ENCODE assay signal across 10 cellular contexts in genomic region chr16:1311738-1312458, GRCh38. TPM values are rescaled to one million over a fixed set of nuclear protein-coding genes. Genes with fewer than 3 reads are reported as not detected.
A peak's percentile ranks its signal among the peaks of the same experiment; 100 is the strongest.
DNase-seq lines count a peak whose midpoint lies in the region; TF ChIP-seq lines count a peak whose summit lies in the region.
"Had no signal": no experiment of that assay in that cellular context is flagged by ENCODE, and none has a peak within 500 bp of the region (broad histone marks: within the 10 kb centered on the region; RNA-seq: fewer than 3 reads in every experiment).

No MANE protein-coding gene starts in this region.

- no peak overlapping the region for H2AFZ ChIP-seq in SU-DHL-6 (ENCODE audit: low read depth, low read length, severe bottlenecking)

- POLR2A ChIA-PET in GM10248 (lab: Yijun Ruan, JAX) = interaction anchor here (0.5 kb wide), 1 partner anchor 60 kb away, joined by 3 read pairs; no protein-coding TSS in a partner anchor

- peaks cover 66% of the 10 kb centered on the region for H3K79me2 ChIP-seq in SU-DHL-6 (ENCODE audit: insufficient read depth, low read length)

- peak overlapping the region; percentile 79 for H3K4me2 ChIP-seq in SU-DHL-6 (ENCODE audit: low read depth, low read length, poor library complexity, severe bottlenecking)

- peaks cover 4% of the 10 kb centered on the region for H3F3A ChIP-seq in SU-DHL-6 (ENCODE audit: insufficient read depth)

- no peaks in the 10 kb centered on the region for H3K27me3 Mint-ChIP-seq in osteocyte (ENCODE audit: unreplicated experiment)

- peaks cover 16% of the 10 kb centered on the region for H3K36me3 Mint-ChIP-seq in osteocyte (ENCODE audit: unreplicated experiment)

- H3K4me3 Mint-ChIP-seq in osteocyte (ENCODE audit: unreplicated experiment) = peak overlapping the region; percentile 85

- H3K9me3 ChIP-seq in SU-DHL-6 (ENCODE audit: insufficient read depth, low read length) = no peaks in the 10 kb centered on the region

- H3K9me3 Mint-ChIP-seq in osteocyte (ENCODE audit: unreplicated experiment) = no peaks in the 10 kb centered on the region

- H4K20me1 ChIP-seq in SU-DHL-6 (ENCODE audit: low read depth, low read length) = peaks cover 21% of the 10 kb centered on the region

- no peaks in the 10 kb centered on the region for H3K27me3 ChIP-seq in SU-DHL-6 (ENCODE audit: low read length)

- CTCF ChIA-PET in GM10248 (lab: Yijun Ruan, JAX) = interaction anchor here (0.7 to 2.0 kb wide), 3 partner anchors 19 to 51 kb away, joined by 3 to 7 read pairs (median 3); no protein-coding TSS in a partner anchor

- H3K4me1 Mint-ChIP-seq in osteocyte (ENCODE audit: unreplicated experiment) = peaks cover 29% of the 10 kb centered on the region

- no peaks in the 10 kb centered on the region; the same call in 1 of the 2 replicates for H3K36me3 ChIP-seq in SU-DHL-6 (ENCODE audit: low read length)

- H3K27ac Mint-ChIP-seq in osteocyte (ENCODE audit: unreplicated experiment) = no peak overlapping the region

- no peak for TF ChIP-seq CTCF in SU-DHL-6 (IDR thresholded peaks at IDR 0.05; ENCODE audit: insufficient read depth, low read length, poor library complexity, severe bottlenecking)
- TF ChIP-seq CTCF in fibroblast of pulmonary artery (IDR thresholded peaks at IDR 0.05; ENCODE audit: low read length, missing control alignments) = no peak
- TF ChIP-seq CTCF in osteocyte (IDR thresholded peaks at IDR 0.05) = no peak
- no peak for TF ChIP-seq CTCF in GM10248 (IDR thresholded peaks at IDR 0.05; ENCODE audit: control extremely low read depth, extremely low read depth, low read depth, missing control alignments)

- DNase-seq in COLO668 (lab: John Stamatoyannopoulos, UW; ENCODE audit: unreplicated experiment) (peak; percentile 26), fibroblast of pulmonary artery (ENCODE audit: low read depth) (peak; percentile 35), osteocyte (ENCODE audit: extremely low spot score, unreplicated experiment) (no peak), DMS 273 (lab: John Stamatoyannopoulos, UW; ENCODE audit: unreplicated experiment) (no peak), GM10248 (ENCODE audit: extremely low spot score) (no peak), activated gamma-delta T cell treated with Interleukin-2 at 50 U/mL for 16 hours (no peak), NCI-H524 treated with DMSO at 0.1 percent for 48 hours (lab: John Stamatoyannopoulos, UW) (no peak)
- DNase-seq: left cardiac atrium, SHP77 had no signal

- H3K9me2 ChIP-seq in SU-DHL-6 (replicated peaks; ENCODE audit: insufficient read depth, low read length) = no peaks in the 10 kb centered on the region

- H3K4me3 ChIP-seq in SU-DHL-6 (ENCODE audit: insufficient read depth, low read length, poor library complexity, severe bottlenecking) (peak overlapping the region; percentile 79), fibroblast of pulmonary artery (replicated peaks; ENCODE audit: low read depth, low read length) (peak overlapping the region; percentile 85)

- peak overlapping the region; percentile 81 for H3K9ac ChIP-seq in SU-DHL-6 (ENCODE audit: low read length)

- H3K27ac ChIP-seq in SU-DHL-6 (ENCODE audit: low read depth, low read length) = no peak overlapping the region

RNA-seq across cellular contexts. Expression of gene UBE2I, which starts 2.5 kb away (rescaled TPM):
- 118 and 131 TPM in 2 replicates for total RNA-seq in osteocyte

RNA-seq across cellular contexts. Expression of gene BAIAP3, which starts 21.5 kb away (rescaled TPM):
- total RNA-seq in osteocyte = 0.42 and 0.48 TPM in 2 replicates

RNA-seq across cellular contexts. Expression of gene TSR3, which starts 39.8 kb away (rescaled TPM):
- total RNA-seq in osteocyte = 58.0 and 59.2 TPM in 2 replicates

RNA-seq across cellular contexts. Expression of gene GNPTG, which starts 39.8 kb away (rescaled TPM):
- total RNA-seq in osteocyte = 92.4 and 94.3 TPM in 2 replicates

RNA-seq across cellular contexts. Expression of gene TPSD1, which starts 56.0 kb away (rescaled TPM):
- total RNA-seq in osteocyte = not detected in 2 replicates

Comparison
In these comparisons a context has a peak if more than half of its experiments do, and no peak if none do; other contexts are left out.
1. DNase-seq: peak in COLO668 (single experiment) and fibroblast of pulmonary artery (single experiment); none in osteocyte (single experiment), DMS 273 (single experiment), GM10248 (single experiment), activated gamma-delta T cell treated with Interleukin-2 at 50 U/mL for 16 hours (single experiment) and NCI-H524 treated with DMSO at 0.1 percent for 48 hours (single experiment).